In genomic region chr9:135592331-135592590, GRCh38 we compare ENCODE assay signal across 35 cellular contexts. TPM values are rescaled to one million over a fixed set of nuclear protein-coding genes. Genes with fewer than 3 reads are reported as not detected.
"Had no signal": no experiment of that assay in that cellular context is flagged by ENCODE, and none has a peak within 500 bp of the region (broad histone marks: within the 10 kb centered on the region; RNA-seq: fewer than 3 reads in every experiment).

No MANE protein-coding gene starts in this region.

- H3K4me1 Mint-ChIP-seq: activated naive CD4-positive, alpha-beta T cell treated with anti-CD3 and anti-CD28 coated beads, Interleukin-2, amount 10 ng/mL, durations not matched to agents 7 days and 5 days; activated naive CD8-positive, alpha-beta T cell treated with anti-CD3 and anti-CD28 coated beads, Interleukin-2, amount 50 U/mL, for 24 hours; brain had no signal

- DNase-seq: activated CD4-positive, alpha-beta T cell treated with anti-CD3 and anti-CD28 coated beads for 1 hour; activated CD4-positive, alpha-beta T cell treated with anti-CD3 and anti-CD28 coated beads for 48 hours; activated CD4-positive, CD25-positive, alpha-beta regulatory T cell; activated CD8-positive, alpha-beta T cell treated with anti-CD3 and anti-CD28 coated beads, Interleukin-2, amount 10 ng/mL, durations not matched to agents 7 days and 5 days; activated effector memory CD4-positive, alpha-beta T cell treated with Interleukin-2 at 50 U/mL for 16 hours; activated naive CD8-positive, alpha-beta T cell treated with anti-CD3 and anti-CD28 coated beads, Interleukin-2, amount 50 U/mL, for 24 hours; activated T-cell treated with anti-CD3 and anti-CD28 coated beads, Interleukin-2, amount 50 U/mL, for 4 hours; anterior cingulate cortex; caudate nucleus; Kasumi-1; KG1; MG63; NCI-H1048; NCI-H1105 treated with DMSO at 0.1 percent for 48 hours; NCI-H1436; NCI-H1694; NCI-H1930; NCI-H2081 treated with DMSO at 0.1 percent for 48 hours; NCI-H226; NCI-H446 treated with DMSO at 0.1 percent for 48 hours; NCI-H524; NK-92 treated with Interleukin-12 subunit alpha and Interleukin-12 subunit beta, amount 100 ng/mL, for 24 hours; PC-3; RPMI8226; SIG-M5; T1000; WERI-Rb-1 had no signal

- H3K9me3 Mint-ChIP-seq: activated naive CD4-positive, alpha-beta T cell treated with anti-CD3 and anti-CD28 coated beads, Interleukin-2, amount 10 ng/mL, durations not matched to agents 7 days and 5 days; activated naive CD8-positive, alpha-beta T cell treated with anti-CD3 and anti-CD28 coated beads, Interleukin-2, amount 50 U/mL, for 24 hours; activated T-cell treated with anti-CD3 and anti-CD28 coated beads, Interleukin-2, amount 50 U/mL, for 4 hours had no signal

- H3K4me3 Mint-ChIP-seq: activated CD8-positive, alpha-beta T cell treated with anti-CD3 and anti-CD28 coated beads, Interleukin-2, amount 10 ng/mL, durations not matched to agents 7 days and 5 days; activated naive CD4-positive, alpha-beta T cell treated with anti-CD3 and anti-CD28 coated beads, Interleukin-2, amount 10 ng/mL, durations not matched to agents 7 days and 5 days; activated naive CD8-positive, alpha-beta T cell; activated naive CD8-positive, alpha-beta T cell treated with anti-CD3 and anti-CD28 coated beads, Interleukin-2, amount 50 U/mL, for 24 hours; activated T-cell treated with anti-CD3 and anti-CD28 coated beads, Interleukin-2, amount 50 U/mL, for 4 hours; brain had no signal

- H3K27ac Mint-ChIP-seq: activated CD8-positive, alpha-beta T cell treated with anti-CD3 and anti-CD28 coated beads, Interleukin-2, amount 10 ng/mL, durations not matched to agents 7 days and 5 days; activated naive CD4-positive, alpha-beta T cell treated with anti-CD3 and anti-CD28 coated beads, Interleukin-2, amount 10 ng/mL, durations not matched to agents 7 days and 5 days; activated naive CD8-positive, alpha-beta T cell; activated naive CD8-positive, alpha-beta T cell treated with anti-CD3 and anti-CD28 coated beads, Interleukin-2, amount 50 U/mL, for 24 hours; brain had no signal

- H3K36me3 Mint-ChIP-seq: activated naive CD4-positive, alpha-beta T cell treated with anti-CD3 and anti-CD28 coated beads, Interleukin-2, amount 10 ng/mL, durations not matched to agents 7 days and 5 days; activated naive CD8-positive, alpha-beta T cell; brain had no signal

- ATAC-seq: activated CD8-positive, alpha-beta T cell treated with anti-CD3 and anti-CD28 coated beads, Interleukin-2, amount 10 ng/mL, durations not matched to agents 7 days and 5 days; activated naive CD8-positive, alpha-beta T cell treated with anti-CD3 and anti-CD28 coated beads, Interleukin-2, amount 50 U/mL, for 24 hours; activated T-cell treated with anti-CD3 and anti-CD28 coated beads, Interleukin-2, amount 50 U/mL, for 4 hours; PC-3 had no signal

- FAIRE-seq: bronchial epithelial cell had no signal

RNA-seq across cellular contexts. Expression of gene PAEP, which starts 30.7 kb away (rescaled TPM):
- total RNA-seq: activated CD8-positive, alpha-beta T cell treated with anti-CD3 and anti-CD28 coated beads, Interleukin-2, amount 10 ng/mL, durations not matched to agents 7 days and 5 days; activated T-cell treated with anti-CD3 and anti-CD28 coated beads, Interleukin-2, amount 50 U/mL, for 4 hours; bronchial epithelial cell; PC-3; Peyer's patch; T-helper 1 cell treated with Interleukin-12 subunit alpha and Interleukin-12 subunit beta and Interleukin-4 antibody, amounts not matched to agents 30 ng/mL and 1 ng/mL, for 36 hours; T-helper 2 cell treated with Interferon-gamma antibody and Interleukin-4, amounts not matched to agents 100 ng/mL and 5 ng/mL, for 36 hours had no signal

RNA-seq across cellular contexts. Expression of gene OBP2A, which starts 46.3 kb away (rescaled TPM):
- total RNA-seq: activated CD8-positive, alpha-beta T cell treated with anti-CD3 and anti-CD28 coated beads, Interleukin-2, amount 10 ng/mL, durations not matched to agents 7 days and 5 days; activated T-cell treated with anti-CD3 and anti-CD28 coated beads, Interleukin-2, amount 50 U/mL, for 4 hours; bronchial epithelial cell; PC-3; Peyer's patch; SK-MEL-5; T-helper 1 cell treated with Interleukin-12 subunit alpha and Interleukin-12 subunit beta and Interleukin-4 antibody, amounts not matched to agents 30 ng/mL and 1 ng/mL, for 36 hours; T-helper 2 cell treated with Interferon-gamma antibody and Interleukin-4, amounts not matched to agents 100 ng/mL and 5 ng/mL, for 36 hours had no signal

RNA-seq across cellular contexts. Expression of gene GLT6D1, which starts 47.1 kb away (rescaled TPM):
- total RNA-seq: activated CD8-positive, alpha-beta T cell treated with anti-CD3 and anti-CD28 coated beads, Interleukin-2, amount 10 ng/mL, durations not matched to agents 7 days and 5 days; activated T-cell treated with anti-CD3 and anti-CD28 coated beads, Interleukin-2, amount 50 U/mL, for 4 hours; bronchial epithelial cell; PC-3; Peyer's patch; SK-MEL-5; T-helper 1 cell treated with Interleukin-12 subunit alpha and Interleukin-12 subunit beta and Interleukin-4 antibody, amounts not matched to agents 30 ng/mL and 1 ng/mL, for 36 hours; T-helper 2 cell treated with Interferon-gamma antibody and Interleukin-4, amounts not matched to agents 100 ng/mL and 5 ng/mL, for 36 hours had no signal
